In genomic region chr14:90256354-90257131, GRCh38 we compare ENCODE assay signal across 8 cellular contexts. TPM values are rescaled to one million over a fixed set of nuclear protein-coding genes. Genes with fewer than 3 reads are reported as not detected.
DNase-seq lines count a peak whose midpoint lies in the region; ATAC-seq and FAIRE-seq lines count a peak whose summit lies in the region.

Gene PSMC1 (plus strand): TSS chr14:90256553. CDS start chr14:90256598, 45 bp downstream.

- H3K27ac Mint-ChIP-seq in activated T-cell treated with anti-CD3 and anti-CD28 coated beads, Interleukin-2, amount 50 U/mL, for 72 hours, result peak within 1 kb of the TSS; percentile 99
- peak within 1 kb of the TSS; percentile 58 to 97 (median 95) for H3K27ac Mint-ChIP-seq in naive B cell
- H3K27ac Mint-ChIP-seq in stimulated activated memory B cell treated with anti-CD40 and anti-IgM and Interleukin-4, amounts not matched to agents 10 μg/mL and 1 μg/mL and 100 μg/mL, for 72 hours, result peak within 1 kb of the TSS; percentile 100

- peak; percentile 89 for DNase-seq in DMS79 (lab: John Stamatoyannopoulos, UW)
- peak; percentile 71 for DNase-seq in RCC 7860 (ENCODE audit: low spot score)
- DNase-seq in activated T-cell treated with anti-CD3 and anti-CD28 coated beads, Interleukin-2, amount 50 U/mL, for 72 hours, result peak; percentile 90 to 92
- peak; percentile 96 for DNase-seq in fibroblast of gingiva (ENCODE audit: low read depth)
- DNase-seq in naive B cell, result peak; percentile 78

- H3K4me1 Mint-ChIP-seq in activated T-cell treated with anti-CD3 and anti-CD28 coated beads, Interleukin-2, amount 50 U/mL, for 72 hours (ENCODE audit: low read depth), result peaks cover 31% of the 10 kb centered on the region
- peaks cover 36 to 37% (median 36%) of the 10 kb centered on the region in 3 donors for H3K4me1 Mint-ChIP-seq in naive B cell
- H3K4me1 Mint-ChIP-seq in stimulated activated memory B cell treated with anti-CD40 and anti-IgM and Interleukin-4, amounts not matched to agents 10 μg/mL and 1 μg/mL and 100 μg/mL, for 72 hours, result peaks cover 47% of the 10 kb centered on the region

- ATAC-seq in GM21786 (IDR thresholded peaks at IDR 0.05; ENCODE audit: unreplicated experiment) (peak; percentile 97), naive B cell (ENCODE audit: low read depth in 2 of 2) (peak; percentile 96 to 97)
- ATAC-seq in activated T-cell treated with anti-CD3 and anti-CD28 coated beads, Interleukin-2, amount 50 U/mL, for 72 hours (replicated peaks in 1 of 2), result peak; percentile 98 to 100
- ATAC-seq in stimulated activated memory B cell treated with anti-CD40 and anti-IgM and Interleukin-4, amounts not matched to agents 10 μg/mL and 1 μg/mL and 100 μg/mL, for 72 hours, result peak; percentile 97

- H3K9me3 Mint-ChIP-seq in activated T-cell treated with anti-CD3 and anti-CD28 coated beads, Interleukin-2, amount 50 U/mL, for 72 hours, result peaks cover 3 to 6% of the 10 kb centered on the region in 2 donors
- H3K9me3 Mint-ChIP-seq in naive B cell, result peaks cover 0 to 10% (median 5%) of the 10 kb centered on the region in 7 donors
- H3K9me3 Mint-ChIP-seq in stimulated activated memory B cell treated with anti-CD40 and anti-IgM and Interleukin-4, amounts not matched to agents 10 μg/mL and 1 μg/mL and 100 μg/mL, for 72 hours, result peaks cover 11% of the 10 kb centered on the region

- peak within 1 kb of the TSS; percentile 81 for H3K27ac ChIP-seq in KOPT-K1 (ENCODE audit: low read depth, low read length, poor library complexity, severe bottlenecking)

- peak within 1 kb of the TSS; percentile 93 to 96 for H3K4me3 Mint-ChIP-seq in activated T-cell treated with anti-CD3 and anti-CD28 coated beads, Interleukin-2, amount 50 U/mL, for 72 hours
- H3K4me3 Mint-ChIP-seq in naive B cell, result peak within 1 kb of the TSS; percentile 94 to 99 (median 98)
- peak within 1 kb of the TSS; percentile 99 for H3K4me3 Mint-ChIP-seq in stimulated activated memory B cell treated with anti-CD40 and anti-IgM and Interleukin-4, amounts not matched to agents 10 μg/mL and 1 μg/mL and 100 μg/mL, for 72 hours

- peaks cover 16 to 26% of the 10 kb centered on the region in 2 donors for H3K36me3 Mint-ChIP-seq in activated T-cell treated with anti-CD3 and anti-CD28 coated beads, Interleukin-2, amount 50 U/mL, for 72 hours (ENCODE audit: insufficient read depth in 2 of 2)
- peaks cover 7 to 20% of the 10 kb centered on the region in 2 donors for H3K36me3 Mint-ChIP-seq in naive B cell
- H3K36me3 Mint-ChIP-seq in stimulated activated memory B cell treated with anti-CD40 and anti-IgM and Interleukin-4, amounts not matched to agents 10 μg/mL and 1 μg/mL and 100 μg/mL, for 72 hours, result peaks cover 48% of the 10 kb centered on the region

- peaks cover 33% of the 10 kb centered on the region for H3K36me3 ChIP-seq in KOPT-K1 (ENCODE audit: insufficient read depth, low read length)

- no peaks in the 10 kb centered on the region for H3K9me3 ChIP-seq in KOPT-K1 (ENCODE audit: insufficient read depth, low read length, poor library complexity, severe bottlenecking)

- H3K27me3 Mint-ChIP-seq in activated T-cell treated with anti-CD3 and anti-CD28 coated beads, Interleukin-2, amount 50 U/mL, for 72 hours (ENCODE audit: low read depth), result no peaks in the 10 kb centered on the region
- H3K27me3 Mint-ChIP-seq in naive B cell, result peaks cover 0 to 12% (median 0%) of the 10 kb centered on the region in 3 donors
- no peaks in the 10 kb centered on the region for H3K27me3 Mint-ChIP-seq in stimulated activated memory B cell treated with anti-CD40 and anti-IgM and Interleukin-4, amounts not matched to agents 10 μg/mL and 1 μg/mL and 100 μg/mL, for 72 hours

- FAIRE-seq in RCC 7860 (lab: Jason Lieb, UNC), result no peak

RNA-seq across cellular contexts. Expression of gene PSMC1, which starts in this region (rescaled TPM):
- total RNA-seq in activated T-cell treated with anti-CD3 and anti-CD28 coated beads, Interleukin-2, amount 50 U/mL, for 72 hours, result 100 to 1,000 TPM; 105 to 112 TPM
- 10 to 100 TPM; 70.3 to 95.6 (median 88.1) TPM for polyA plus RNA-seq in naive B cell (ENCODE audit: low read depth in 6 of 6)

Comparison
In these comparisons a context has a peak if more than half of its experiments do, and no peak if none do; other contexts are left out.
1. Peak in every context shown above with its lines: DNase-seq, ATAC-seq and H3K27ac ChIP-seq.